10 cellular contexts compared by ENCODE assay signal in genomic region chr2:20507166-20507692, GRCh38.
DNase-seq lines count a peak whose midpoint lies in the region; ATAC-seq and TF ChIP-seq lines count a peak whose summit lies in the region.
"Had no signal": no experiment of that assay in that cellular context is flagged by ENCODE, and none has a peak within 500 bp of the region (broad histone marks: within the 10 kb centered on the region; RNA-seq: fewer than 3 reads in every experiment).

No MANE protein-coding gene starts in this region.

- TF ChIP-seq POLR2A in esophagus squamous epithelium (IDR thresholded peaks at IDR 0.05), result no peak

- intact Hi-C loops in ascending aorta (cut with DNase I), result no loop called here
- intact Hi-C loops in esophagus squamous epithelium (cut with DNase I), result no loop called here
- intact Hi-C loops in right cardiac atrium (cut with DNase I), result no loop called here

- ATAC-seq in GM21360 (IDR thresholded peaks at IDR 0.05; ENCODE audit: unreplicated experiment) (peak; percentile 97), HG03457 (IDR thresholded peaks at IDR 0.05; ENCODE audit: unreplicated experiment) (peak; percentile 95), T-helper 17 cell (no peak), right cardiac atrium (no peak)

- no peak overlapping the region for H3K4me3 ChIP-seq in ascending aorta
- no peak overlapping the region for H3K4me3 ChIP-seq in esophagus squamous epithelium
- no peak overlapping the region for H3K4me3 ChIP-seq in right cardiac atrium (ENCODE audit: low read length)

- H3K27ac Mint-ChIP-seq in T-helper 17 cell (no peak overlapping the region), type B pancreatic cell (no peak overlapping the region)

- no peaks in the 10 kb centered on the region for H3K4me1 ChIP-seq in ascending aorta
- peaks cover 16 to 59% (median 19%) of the 10 kb centered on the region in 3 donors for H3K4me1 ChIP-seq in esophagus squamous epithelium
- H3K4me1 ChIP-seq in right cardiac atrium (ENCODE audit: control insufficient read depth, insufficient read depth, low read length), result no peaks in the 10 kb centered on the region

- no peaks in the 10 kb centered on the region for H3K36me3 Mint-ChIP-seq in T-helper 17 cell (ENCODE audit: low read depth)
- H3K36me3 Mint-ChIP-seq in type B pancreatic cell, result no peaks in the 10 kb centered on the region
- H3K36me3 Mint-ChIP-seq: brain had no signal

- TF ChIP-seq CTCF in GM13976 (IDR thresholded peaks at IDR 0.05; ENCODE audit: borderline replicate concordance, control extremely low read depth, extremely low read depth, insufficient read depth, missing control alignments) (no peak), ascending aorta (IDR thresholded peaks at IDR 0.05) (no peak), esophagus squamous epithelium (IDR thresholded peaks at IDR 0.05) (no peak), type B pancreatic cell (conservative IDR thresholded peaks at IDR 0.05) (no peak)

- H3K27ac ChIP-seq in ascending aorta (peak overlapping the region; percentile 2 to 20), esophagus squamous epithelium (peak overlapping the region in 1 of 4 donors; percentile 34), right cardiac atrium (ENCODE audit: low read length) (no peak overlapping the region)
- H3K27ac ChIP-seq: parathyroid adenoma had no signal

- no peak overlapping the region for H3K4me3 Mint-ChIP-seq in T-helper 17 cell
- H3K4me3 Mint-ChIP-seq in type B pancreatic cell, result no peak overlapping the region
- H3K4me3 Mint-ChIP-seq: brain had no signal

- no peaks in the 10 kb centered on the region for H3K9me3 ChIP-seq in ascending aorta
- no peaks in the 10 kb centered on the region for H3K9me3 ChIP-seq in esophagus squamous epithelium
- H3K9me3 ChIP-seq in T-helper 17 cell (ENCODE audit: control insufficient read depth, low read length, poor library complexity, severe bottlenecking), result no peaks in the 10 kb centered on the region
- no peaks in the 10 kb centered on the region for H3K9me3 ChIP-seq in right cardiac atrium (ENCODE audit: control insufficient read depth, low read length)

- in situ Hi-C loops in GM13976 (cut with MboI; ENCODE audit: low sequenced_read_pairs, unreplicated experiment), result no loop called here

- H3K9me3 Mint-ChIP-seq in type B pancreatic cell, result no peaks in the 10 kb centered on the region

- H3K27me3 ChIP-seq in ascending aorta (no peaks in the 10 kb centered on the region), esophagus squamous epithelium (no peaks in the 10 kb centered on the region), right cardiac atrium (ENCODE audit: control insufficient read depth, insufficient read depth) (no peaks in the 10 kb centered on the region)

- 66 to 68% methylated on average over 5 of the region's 5 CpGs for WGBS in esophagus squamous epithelium, 2 donors
- WGBS in right cardiac atrium, result 60% methylated on average over 5 of the region's 5 CpGs

- H3K4me1 Mint-ChIP-seq in T-helper 17 cell, result no peaks in the 10 kb centered on the region
- H3K4me1 Mint-ChIP-seq in type B pancreatic cell (ENCODE audit: unreplicated experiment), result peaks cover 13% of the 10 kb centered on the region

- peaks cover 37% of the 10 kb centered on the region for H3K27me3 Mint-ChIP-seq in T-helper 17 cell
- H3K27me3 Mint-ChIP-seq in type B pancreatic cell, result no peaks in the 10 kb centered on the region
- H3K27me3 Mint-ChIP-seq: brain had no signal

- DNase-seq in GM13976 (ENCODE audit: low spot score), result peak; percentile 76
- no peak for DNase-seq in ascending aorta (ENCODE audit: low spot score in 2 of 2)
- no peak for DNase-seq in esophagus squamous epithelium (lab: John Stamatoyannopoulos, UW)
- no peak for DNase-seq in T-helper 17 cell
- DNase-seq in right cardiac atrium, result no peak
- DNase-seq in type B pancreatic cell (ENCODE audit: extremely low spot score, unreplicated experiment), result no peak

- H3K36me3 ChIP-seq in ascending aorta (no peaks in the 10 kb centered on the region), esophagus squamous epithelium (no peaks in the 10 kb centered on the region)

Comparison
In these comparisons a context has a peak if more than half of its experiments do, and no peak if none do; other contexts are left out.
1. ATAC-seq: peak in GM21360 (single experiment) and HG03457 (single experiment); none in T-helper 17 cell (single experiment) and right cardiac atrium (0 of 2).